Comparison of ENCODE assay signal across 21 cellular contexts in the genomic region with DNA sequence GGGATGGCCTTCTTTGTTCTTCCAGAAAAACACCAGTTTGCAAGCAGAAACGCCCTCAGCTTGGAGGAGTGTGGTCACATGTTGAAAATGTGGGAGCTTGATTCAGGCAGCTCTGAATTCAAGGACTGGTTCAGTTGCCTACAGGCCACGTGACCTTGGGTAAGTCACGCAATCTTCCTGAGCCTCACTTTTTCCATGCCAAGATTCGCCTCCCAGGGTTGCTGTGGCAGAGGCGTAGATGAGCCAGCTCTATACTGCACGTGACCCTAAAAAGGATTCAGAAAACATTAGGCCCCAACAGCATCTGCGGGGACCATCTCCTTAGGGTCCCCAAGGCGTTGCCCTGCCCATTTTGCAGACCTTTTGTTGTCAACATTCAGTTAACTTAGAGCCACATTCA.
"Had no signal": no experiment of that assay in that cellular context is flagged by ENCODE, and none has a peak within 500 bp of the region (broad histone marks: within the 10 kb centered on the region; RNA-seq: fewer than 3 reads in every experiment).

No MANE protein-coding gene starts in this region.

- H3K4me3 ChIP-seq: cardiac muscle cell, esophagus squamous epithelium, lower lobe of right lung, spleen, transverse colon, vagina had no signal

- H3K4me1 Mint-ChIP-seq: activated B cell treated with CpG ODN at 0.5 μM for 24 hours; activated CD8-positive, alpha-beta memory T cell treated with anti-CD3 and anti-CD28 coated beads, Interleukin-2, amount 10 ng/mL, durations not matched to agents 7 days and 5 days had no signal

- H3K36me3 ChIP-seq: cardiac muscle cell, esophagus squamous epithelium, lower lobe of right lung, spleen, transverse colon, vagina had no signal

- H3K9me3 Mint-ChIP-seq: activated B cell treated with CpG ODN at 0.5 μM for 24 hours; effector memory CD8-positive, alpha-beta T cell had no signal

- H3K27ac ChIP-seq: cardiac muscle cell, esophagus squamous epithelium, foreskin keratinocyte, lower lobe of right lung, spleen, transverse colon, vagina had no signal

- H3K27me3 ChIP-seq: cardiac muscle cell, esophagus squamous epithelium, foreskin keratinocyte, transverse colon, vagina had no signal

- H3K4me3 Mint-ChIP-seq: activated B cell treated with CpG ODN at 0.5 μM for 24 hours; activated CD8-positive, alpha-beta memory T cell treated with anti-CD3 and anti-CD28 coated beads, Interleukin-2, amount 10 ng/mL, durations not matched to agents 7 days and 5 days; effector memory CD8-positive, alpha-beta T cell; nephron had no signal

- DNase-seq: activated B cell treated with CpG ODN at 0.5 μM for 24 hours; activated CD8-positive, alpha-beta memory T cell treated with anti-CD3 and anti-CD28 coated beads, Interleukin-2, amount 10 ng/mL, durations not matched to agents 7 days and 5 days; activated naive CD4-positive, alpha-beta T cell treated with anti-CD3 and anti-CD28 coated beads, Interleukin-2, amount 50 U/mL, for 16 hours; amniotic stem cell; effector memory CD8-positive, alpha-beta T cell; esophagus squamous epithelium; foreskin keratinocyte; hippocampal formation; islet precursor cell; left colon; lower lobe of right lung; nucleus accumbens; spleen; stimulated activated CD8-positive, alpha-beta memory T cell treated with anti-CD3 and anti-CD28 coated beads, Interleukin-4, amount 100 ng/mL, for 48 hours; stimulated activated naive CD4-positive, alpha-beta T cell treated with Interleukin-2 at 50 U/mL for 16 hours; SW 1271; T-helper 2 cell; transverse colon had no signal

- H3K27ac Mint-ChIP-seq: activated B cell treated with CpG ODN at 0.5 μM for 24 hours; activated CD8-positive, alpha-beta memory T cell treated with anti-CD3 and anti-CD28 coated beads, Interleukin-2, amount 10 ng/mL, durations not matched to agents 7 days and 5 days; effector memory CD8-positive, alpha-beta T cell; nephron had no signal

- H3K36me3 Mint-ChIP-seq: activated CD8-positive, alpha-beta memory T cell treated with anti-CD3 and anti-CD28 coated beads, Interleukin-2, amount 10 ng/mL, durations not matched to agents 7 days and 5 days had no signal

- H3K4me1 ChIP-seq: foreskin keratinocyte, lower lobe of right lung, spleen had no signal

- H3K9me3 ChIP-seq: esophagus squamous epithelium, lower lobe of right lung, spleen, transverse colon, vagina had no signal

- ATAC-seq: activated CD8-positive, alpha-beta memory T cell treated with anti-CD3 and anti-CD28 coated beads, Interleukin-2, amount 10 ng/mL, durations not matched to agents 7 days and 5 days; effector memory CD8-positive, alpha-beta T cell; foreskin keratinocyte; left colon; lower lobe of right lung had no signal

- H3K27me3 Mint-ChIP-seq: activated B cell treated with CpG ODN at 0.5 μM for 24 hours had no signal
